In the genomic region with DNA sequence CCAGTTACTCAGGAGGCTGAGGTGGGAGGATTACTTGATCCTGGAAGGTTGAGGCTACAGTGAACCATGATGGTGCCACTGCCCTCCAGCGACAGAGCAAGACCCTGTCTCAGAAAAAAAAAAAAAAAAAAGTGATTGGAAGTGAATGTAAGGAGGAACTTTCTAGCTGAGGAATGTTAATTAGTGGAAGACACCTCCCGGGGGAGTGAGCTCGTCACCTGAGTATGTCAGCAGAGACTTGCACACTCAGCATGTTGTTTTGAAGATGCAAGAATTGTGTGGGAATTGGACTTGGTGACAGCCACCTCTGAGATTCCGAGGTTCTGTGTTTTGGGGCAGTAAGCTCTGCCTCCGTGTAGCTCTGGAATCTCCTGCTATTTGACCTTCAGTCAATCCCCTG, we compare ENCODE assay signal across 2 cellular contexts.
A peak's percentile ranks its signal among the peaks of the same experiment; 100 is the strongest.
TF ChIP-seq lines count a peak whose summit lies in the region.

No MANE protein-coding gene starts in this region.

TF ChIP-seq in K562, 482 proteins besides CTCF, POLR2A, EP300 and RAD21 (continues in another document):
- TF ChIP-seq FOXK1 (CRISPR knock-in tag; IDR thresholded peaks at IDR 0.05; ENCODE audit: borderline replicate concordance) (no peak), STAT5A (IDR thresholded peaks at IDR 0.05; ENCODE audit: borderline replicate concordance, low read length) (no peak), SMARCA5 (IDR thresholded peaks at IDR 0.05) (no peak), ZKSCAN3 (CRISPR knock-in tag; IDR thresholded peaks at IDR 0.05) (no peak), OTX1 (CRISPR knock-in tag; IDR thresholded peaks at IDR 0.05) (no peak), NR2F6 (CRISPR knock-in tag; IDR thresholded peaks at IDR 0.05) (no peak), ZNF282 (CRISPR knock-in tag; IDR thresholded peaks at IDR 0.05) (no peak), POLR3A (IDR thresholded peaks at IDR 0.05; ENCODE audit: borderline replicate concordance, extremely low read depth, insufficient read depth, insufficient read length) (no peak), ZNF384 (IDR thresholded peaks at IDR 0.05; ENCODE audit: low read depth, low read length) (peak; percentile 49; the same call in 1 of the 2 replicates), CREM (IDR thresholded peaks at IDR 0.05; ENCODE audit: low read depth) (no peak), MAFG (tag; conservative IDR thresholded peaks at IDR 0.05) (peak; percentile 21; the same call in 1 of the 2 replicates), PHB (CRISPR knock-in tag; IDR thresholded peaks at IDR 0.05) (no peak), ZNF696 (CRISPR knock-in tag; conservative IDR thresholded peaks at IDR 0.05) (no peak), TSC22D4 (tag; IDR thresholded peaks at IDR 0.05) (no peak), GATA2 (CRISPR knock-in tag; IDR thresholded peaks at IDR 0.05) (no peak), ZNF316 (IDR thresholded peaks at IDR 0.05) (peak; percentile 66), ZNF217 (CRISPR knock-in tag; IDR thresholded peaks at IDR 0.05) (no peak)
- TF ChIP-seq, protein P1, sequence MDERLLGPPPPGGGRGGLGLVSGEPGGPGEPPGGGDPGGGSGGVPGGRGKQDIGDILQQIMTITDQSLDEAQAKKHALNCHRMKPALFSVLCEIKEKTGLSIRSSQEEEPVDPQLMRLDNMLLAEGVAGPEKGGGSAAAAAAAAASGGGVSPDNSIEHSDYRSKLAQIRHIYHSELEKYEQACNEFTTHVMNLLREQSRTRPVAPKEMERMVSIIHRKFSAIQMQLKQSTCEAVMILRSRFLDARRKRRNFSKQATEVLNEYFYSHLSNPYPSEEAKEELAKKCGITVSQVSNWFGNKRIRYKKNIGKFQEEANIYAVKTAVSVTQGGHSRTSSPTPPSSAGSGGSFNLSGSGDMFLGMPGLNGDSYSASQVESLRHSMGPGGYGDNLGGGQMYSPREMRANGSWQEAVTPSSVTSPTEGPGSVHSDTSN (CRISPR knock-in tag; IDR thresholded peaks at IDR 0.05; ENCODE audit: low read depth) = no peak
- TF ChIP-seq, protein P1 (tag; conservative IDR thresholded peaks at IDR 0.05; ENCODE audit: low read depth) = no peak
- TF ChIP-seq, protein P2, sequence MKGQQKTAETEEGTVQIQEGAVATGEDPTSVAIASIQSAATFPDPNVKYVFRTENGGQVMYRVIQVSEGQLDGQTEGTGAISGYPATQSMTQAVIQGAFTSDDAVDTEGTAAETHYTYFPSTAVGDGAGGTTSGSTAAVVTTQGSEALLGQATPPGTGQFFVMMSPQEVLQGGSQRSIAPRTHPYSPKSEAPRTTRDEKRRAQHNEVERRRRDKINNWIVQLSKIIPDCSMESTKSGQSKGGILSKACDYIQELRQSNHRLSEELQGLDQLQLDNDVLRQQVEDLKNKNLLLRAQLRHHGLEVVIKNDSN (CRISPR knock-in tag; IDR thresholded peaks at IDR 0.05) = no peak
- TF ChIP-seq, protein P3, sequence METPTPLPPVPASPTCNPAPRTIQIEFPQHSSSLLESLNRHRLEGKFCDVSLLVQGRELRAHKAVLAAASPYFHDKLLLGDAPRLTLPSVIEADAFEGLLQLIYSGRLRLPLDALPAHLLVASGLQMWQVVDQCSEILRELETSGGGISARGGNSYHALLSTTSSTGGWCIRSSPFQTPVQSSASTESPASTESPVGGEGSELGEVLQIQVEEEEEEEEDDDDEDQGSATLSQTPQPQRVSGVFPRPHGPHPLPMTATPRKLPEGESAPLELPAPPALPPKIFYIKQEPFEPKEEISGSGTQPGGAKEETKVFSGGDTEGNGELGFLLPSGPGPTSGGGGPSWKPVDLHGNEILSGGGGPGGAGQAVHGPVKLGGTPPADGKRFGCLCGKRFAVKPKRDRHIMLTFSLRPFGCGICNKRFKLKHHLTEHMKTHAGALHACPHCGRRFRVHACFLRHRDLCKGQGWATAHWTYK (CRISPR knock-in tag; IDR thresholded peaks at IDR 0.05) = no peak
- TF ChIP-seq, protein P4, sequence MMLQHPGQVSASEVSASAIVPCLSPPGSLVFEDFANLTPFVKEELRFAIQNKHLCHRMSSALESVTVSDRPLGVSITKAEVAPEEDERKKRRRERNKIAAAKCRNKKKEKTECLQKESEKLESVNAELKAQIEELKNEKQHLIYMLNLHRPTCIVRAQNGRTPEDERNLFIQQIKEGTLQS (IDR thresholded peaks at IDR 0.05) = no peak
- TF ChIP-seq, protein P4 (CRISPR knock-in tag; conservative IDR thresholded peaks at IDR 0.05) = no peak
- TF ChIP-seq, protein P5, sequence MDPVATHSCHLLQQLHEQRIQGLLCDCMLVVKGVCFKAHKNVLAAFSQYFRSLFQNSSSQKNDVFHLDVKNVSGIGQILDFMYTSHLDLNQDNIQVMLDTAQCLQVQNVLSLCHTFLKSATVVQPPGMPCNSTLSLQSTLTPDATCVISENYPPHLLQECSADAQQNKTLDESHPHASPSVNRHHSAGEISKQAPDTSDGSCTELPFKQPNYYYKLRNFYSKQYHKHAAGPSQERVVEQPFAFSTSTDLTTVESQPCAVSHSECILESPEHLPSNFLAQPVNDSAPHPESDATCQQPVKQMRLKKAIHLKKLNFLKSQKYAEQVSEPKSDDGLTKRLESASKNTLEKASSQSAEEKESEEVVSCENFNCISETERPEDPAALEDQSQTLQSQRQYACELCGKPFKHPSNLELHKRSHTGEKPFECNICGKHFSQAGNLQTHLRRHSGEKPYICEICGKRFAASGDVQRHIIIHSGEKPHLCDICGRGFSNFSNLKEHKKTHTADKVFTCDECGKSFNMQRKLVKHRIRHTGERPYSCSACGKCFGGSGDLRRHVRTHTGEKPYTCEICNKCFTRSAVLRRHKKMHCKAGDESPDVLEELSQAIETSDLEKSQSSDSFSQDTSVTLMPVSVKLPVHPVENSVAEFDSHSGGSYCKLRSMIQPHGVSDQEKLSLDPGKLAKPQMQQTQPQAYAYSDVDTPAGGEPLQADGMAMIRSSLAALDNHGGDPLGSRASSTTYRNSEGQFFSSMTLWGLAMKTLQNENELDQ (CRISPR knock-in tag; IDR thresholded peaks at IDR 0.05; ENCODE audit: borderline replicate concordance) = no peak
- TF ChIP-seq, protein P6, sequence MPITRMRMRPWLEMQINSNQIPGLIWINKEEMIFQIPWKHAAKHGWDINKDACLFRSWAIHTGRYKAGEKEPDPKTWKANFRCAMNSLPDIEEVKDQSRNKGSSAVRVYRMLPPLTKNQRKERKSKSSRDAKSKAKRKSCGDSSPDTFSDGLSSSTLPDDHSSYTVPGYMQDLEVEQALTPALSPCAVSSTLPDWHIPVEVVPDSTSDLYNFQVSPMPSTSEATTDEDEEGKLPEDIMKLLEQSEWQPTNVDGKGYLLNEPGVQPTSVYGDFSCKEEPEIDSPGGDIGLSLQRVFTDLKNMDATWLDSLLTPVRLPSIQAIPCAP (CRISPR knock-in tag; IDR thresholded peaks at IDR 0.05; ENCODE audit: borderline replicate concordance) = no peak

TF ChIP-seq in liver, 16 proteins besides CTCF, POLR2A, EP300 and RAD21:
- TF ChIP-seq, protein P4 (IDR thresholded peaks at IDR 0.05) = no peak
- TF ChIP-seq, protein P7, sequence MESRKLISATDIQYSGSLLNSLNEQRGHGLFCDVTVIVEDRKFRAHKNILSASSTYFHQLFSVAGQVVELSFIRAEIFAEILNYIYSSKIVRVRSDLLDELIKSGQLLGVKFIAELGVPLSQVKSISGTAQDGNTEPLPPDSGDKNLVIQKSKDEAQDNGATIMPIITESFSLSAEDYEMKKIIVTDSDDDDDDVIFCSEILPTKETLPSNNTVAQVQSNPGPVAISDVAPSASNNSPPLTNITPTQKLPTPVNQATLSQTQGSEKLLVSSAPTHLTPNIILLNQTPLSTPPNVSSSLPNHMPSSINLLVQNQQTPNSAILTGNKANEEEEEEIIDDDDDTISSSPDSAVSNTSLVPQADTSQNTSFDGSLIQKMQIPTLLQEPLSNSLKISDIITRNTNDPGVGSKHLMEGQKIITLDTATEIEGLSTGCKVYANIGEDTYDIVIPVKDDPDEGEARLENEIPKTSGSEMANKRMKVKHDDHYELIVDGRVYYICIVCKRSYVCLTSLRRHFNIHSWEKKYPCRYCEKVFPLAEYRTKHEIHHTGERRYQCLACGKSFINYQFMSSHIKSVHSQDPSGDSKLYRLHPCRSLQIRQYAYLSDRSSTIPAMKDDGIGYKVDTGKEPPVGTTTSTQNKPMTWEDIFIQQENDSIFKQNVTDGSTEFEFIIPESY (IDR thresholded peaks at IDR 0.05) = no peak
- TF ChIP-seq HNF4A (conservative IDR thresholded peaks at IDR 0.05) (no peak), JUND (IDR thresholded peaks at IDR 0.05) (no peak), TAF1 (conservative IDR thresholded peaks at IDR 0.05) (no peak), HNF4G (IDR thresholded peaks at IDR 0.05) (no peak), EGR1 (IDR thresholded peaks at IDR 0.05; ENCODE audit: low read depth in 2 of 2) (no peak), GABPA (IDR thresholded peaks at IDR 0.05 in 1 of 2, conservative IDR thresholded peaks at IDR 0.05 in 1 of 2) (no peak), FOXA2 (IDR thresholded peaks at IDR 0.05) (no peak), YY1 (IDR thresholded peaks at IDR 0.05) (no peak), SP1 (IDR thresholded peaks at IDR 0.05) (no peak), RXRA (IDR thresholded peaks at IDR 0.05) (no peak), FOXA1 (IDR thresholded peaks at IDR 0.05) (no peak), NR2F2 (IDR thresholded peaks at IDR 0.05) (no peak)
- TF ChIP-seq, protein P8, sequence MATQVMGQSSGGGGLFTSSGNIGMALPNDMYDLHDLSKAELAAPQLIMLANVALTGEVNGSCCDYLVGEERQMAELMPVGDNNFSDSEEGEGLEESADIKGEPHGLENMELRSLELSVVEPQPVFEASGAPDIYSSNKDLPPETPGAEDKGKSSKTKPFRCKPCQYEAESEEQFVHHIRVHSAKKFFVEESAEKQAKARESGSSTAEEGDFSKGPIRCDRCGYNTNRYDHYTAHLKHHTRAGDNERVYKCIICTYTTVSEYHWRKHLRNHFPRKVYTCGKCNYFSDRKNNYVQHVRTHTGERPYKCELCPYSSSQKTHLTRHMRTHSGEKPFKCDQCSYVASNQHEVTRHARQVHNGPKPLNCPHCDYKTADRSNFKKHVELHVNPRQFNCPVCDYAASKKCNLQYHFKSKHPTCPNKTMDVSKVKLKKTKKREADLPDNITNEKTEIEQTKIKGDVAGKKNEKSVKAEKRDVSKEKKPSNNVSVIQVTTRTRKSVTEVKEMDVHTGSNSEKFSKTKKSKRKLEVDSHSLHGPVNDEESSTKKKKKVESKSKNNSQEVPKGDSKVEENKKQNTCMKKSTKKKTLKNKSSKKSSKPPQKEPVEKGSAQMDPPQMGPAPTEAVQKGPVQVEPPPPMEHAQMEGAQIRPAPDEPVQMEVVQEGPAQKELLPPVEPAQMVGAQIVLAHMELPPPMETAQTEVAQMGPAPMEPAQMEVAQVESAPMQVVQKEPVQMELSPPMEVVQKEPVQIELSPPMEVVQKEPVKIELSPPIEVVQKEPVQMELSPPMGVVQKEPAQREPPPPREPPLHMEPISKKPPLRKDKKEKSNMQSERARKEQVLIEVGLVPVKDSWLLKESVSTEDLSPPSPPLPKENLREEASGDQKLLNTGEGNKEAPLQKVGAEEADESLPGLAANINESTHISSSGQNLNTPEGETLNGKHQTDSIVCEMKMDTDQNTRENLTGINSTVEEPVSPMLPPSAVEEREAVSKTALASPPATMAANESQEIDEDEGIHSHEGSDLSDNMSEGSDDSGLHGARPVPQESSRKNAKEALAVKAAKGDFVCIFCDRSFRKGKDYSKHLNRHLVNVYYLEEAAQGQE (IDR thresholded peaks at IDR 0.05) = no peak
- TF ChIP-seq, protein P9, sequence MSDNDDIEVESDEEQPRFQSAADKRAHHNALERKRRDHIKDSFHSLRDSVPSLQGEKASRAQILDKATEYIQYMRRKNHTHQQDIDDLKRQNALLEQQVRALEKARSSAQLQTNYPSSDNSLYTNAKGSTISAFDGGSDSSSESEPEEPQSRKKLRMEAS (IDR thresholded peaks at IDR 0.05) = no peak
